14 cellular contexts compared by ENCODE assay signal in genomic region chr22:42611076-42611475, GRCh38. TPM values are rescaled to one million over a fixed set of nuclear protein-coding genes. Genes with fewer than 3 reads are reported as not detected.
DNase-seq lines count a peak whose midpoint lies in the region; ATAC-seq and TF ChIP-seq lines count a peak whose summit lies in the region.
"Had no signal": no experiment of that assay in that cellular context is flagged by ENCODE, and none has a peak within 500 bp of the region (broad histone marks: within the 10 kb centered on the region; RNA-seq: fewer than 3 reads in every experiment).

No MANE protein-coding gene starts in this region.

- no peaks in the 10 kb centered on the region for H3K27me3 ChIP-seq in CD4-positive, alpha-beta T cell (ENCODE audit: control insufficient read depth, insufficient read depth, low read length)
- no peaks in the 10 kb centered on the region for H3K27me3 ChIP-seq in IMR-90 (ENCODE audit: control insufficient read depth, insufficient read depth, low read length)
- H3K27me3 ChIP-seq: body of pancreas, hepatocyte, Peyer's patch had no signal

- peak overlapping the region; percentile 99 for H3K27ac Mint-ChIP-seq in CD4-positive, alpha-beta T cell
- H3K27ac Mint-ChIP-seq in endothelial cell (ENCODE audit: unreplicated experiment), result peak overlapping the region; percentile 30
- peak overlapping the region in 7 of 10 donors; percentile 3 to 70 (median 40) for H3K27ac Mint-ChIP-seq in naive thymus-derived CD8-positive, alpha-beta T cell
- H3K27ac Mint-ChIP-seq: T-helper 2 cell treated with Interferon-gamma antibody and Interleukin-4, amounts not matched to agents 5 μg/mL and 100 μg/mL, for 36 hours had no signal

- in situ Hi-C loops in IMR-90 (cut with MboI; ENCODE audit: low sequenced_read_pairs), result no loop called here

- no peak for DNase-seq in CD4-positive, alpha-beta T cell
- peak; percentile 52 for DNase-seq in IMR-90
- DNase-seq in endothelial cell (ENCODE audit: low spot score), result no peak
- DNase-seq in naive thymus-derived CD8-positive, alpha-beta T cell, result no peak
- DNase-seq in dedifferentiated amniotic fluid mesenchymal stem cell (ENCODE audit: extremely low spot score), result no peak
- DNase-seq in putamen (ENCODE audit: low spot score), result no peak
- DNase-seq in ureter (ENCODE audit: low spot score), result no peak
- DNase-seq: body of pancreas, NCI-H1105 treated with DMSO at 0.1 percent for 48 hours, NCI-H446, Peyer's patch, right cardiac atrium had no signal

- H3K23ac ChIP-seq in IMR-90 (ENCODE audit: low read depth, low read length), result peak overlapping the region; percentile 73

- no peak overlapping the region for H2BK15ac ChIP-seq in IMR-90 (ENCODE audit: low read depth, low read length)

- no peak overlapping the region for H2AK5ac ChIP-seq in IMR-90 (ENCODE audit: low read depth, low read length)

- no peaks in the 10 kb centered on the region for H3K9me3 ChIP-seq in CD4-positive, alpha-beta T cell (ENCODE audit: control insufficient read depth, low read length)
- no peaks in the 10 kb centered on the region for H3K9me3 ChIP-seq in IMR-90 (ENCODE audit: control insufficient read depth, insufficient read depth, low read length)
- H3K9me3 ChIP-seq: body of pancreas, Peyer's patch had no signal

- no TSS peak for BruUV-seq in IMR-90 (replicated peaks; lab: Mats Ljungman, UMichigan)

- H3K9me1 ChIP-seq in IMR-90 (ENCODE audit: insufficient read depth, low read length), result peaks cover 20% of the 10 kb centered on the region

- H2BK20ac ChIP-seq in IMR-90 (ENCODE audit: low read depth, low read length), result no peak overlapping the region

- H2BK5ac ChIP-seq in IMR-90 (ENCODE audit: low read depth, low read length, poor library complexity, severe bottlenecking), result no peak overlapping the region

- peak overlapping the region; percentile 53 for H2AK9ac ChIP-seq in IMR-90 (replicated peaks; ENCODE audit: low read depth, low read length, poor library complexity)

- no peak overlapping the region for H3K9ac ChIP-seq in IMR-90 (ENCODE audit: low read depth, low read length)

- no peak overlapping the region for H3K4ac ChIP-seq in IMR-90 (ENCODE audit: low read depth, low read length)

- no peak overlapping the region for H4K5ac ChIP-seq in IMR-90 (ENCODE audit: low read depth, low read length)

- H3K36me3 Mint-ChIP-seq in CD4-positive, alpha-beta T cell (ENCODE audit: low read depth), result peaks cover 73% of the 10 kb centered on the region
- peaks cover 10% of the 10 kb centered on the region for H3K36me3 Mint-ChIP-seq in endothelial cell (ENCODE audit: low read depth, unreplicated experiment)
- H3K36me3 Mint-ChIP-seq in naive thymus-derived CD8-positive, alpha-beta T cell, result peaks cover 0 to 55% (median 9%) of the 10 kb centered on the region in 3 donors

- peak overlapping the region; percentile 45 for H3K4me3 Mint-ChIP-seq in CD4-positive, alpha-beta T cell
- peak overlapping the region; percentile 19 for H3K4me3 Mint-ChIP-seq in endothelial cell (ENCODE audit: unreplicated experiment)
- H3K4me3 Mint-ChIP-seq in naive thymus-derived CD8-positive, alpha-beta T cell, result peak overlapping the region in 6 of 10 donors; percentile 15 to 69 (median 33)
- H3K4me3 Mint-ChIP-seq: T-helper 2 cell treated with Interferon-gamma antibody and Interleukin-4, amounts not matched to agents 5 μg/mL and 100 μg/mL, for 36 hours had no signal

- H3K18ac ChIP-seq in IMR-90 (ENCODE audit: low read depth, low read length), result no peak overlapping the region

- peaks cover 29% of the 10 kb centered on the region for H3K4me1 ChIP-seq in IMR-90 (ENCODE audit: control insufficient read depth, insufficient read depth, low read length)

- intact Hi-C loops in CD4-positive, alpha-beta T cell (cut with DNase I, micrococcal nuclease), result loop anchor here in 1 of 2 experiments (5.0 to 10.0 kb wide), 2 partner anchors 89 to 536 kb away; partner anchors contain the start of genes NAGA, PHETA2 and SMDT1
- intact Hi-C loops in IMR-90 (cut with micrococcal nuclease), result no loop called here

- no peak overlapping the region for H2AFZ ChIP-seq in IMR-90 (replicated peaks; ENCODE audit: low read length, poor library complexity)
- H2AFZ ChIP-seq: hepatocyte had no signal

- peaks cover 57% of the 10 kb centered on the region for H4K20me1 ChIP-seq in IMR-90 (ENCODE audit: insufficient read depth, low read length)

- no peak overlapping the region for H3K56ac ChIP-seq in IMR-90 (ENCODE audit: extremely low read depth, insufficient read depth, low read length)

- no peak overlapping the region for H3K4me2 ChIP-seq in IMR-90 (ENCODE audit: low read depth, low read length)

- H2BK120ac ChIP-seq in IMR-90 (ENCODE audit: low read depth, low read length), result no peak overlapping the region

- no peaks in the 10 kb centered on the region for H3K27me3 Mint-ChIP-seq in CD4-positive, alpha-beta T cell
- H3K27me3 Mint-ChIP-seq in endothelial cell (ENCODE audit: unreplicated experiment), result peaks cover 19% of the 10 kb centered on the region
- peaks cover 0 to 2% (median 0%) of the 10 kb centered on the region in 5 donors for H3K27me3 Mint-ChIP-seq in naive thymus-derived CD8-positive, alpha-beta T cell

- peaks cover 75% of the 10 kb centered on the region for H3K4me1 Mint-ChIP-seq in CD4-positive, alpha-beta T cell (ENCODE audit: low read depth)
- peaks cover 41% of the 10 kb centered on the region for H3K4me1 Mint-ChIP-seq in endothelial cell (ENCODE audit: unreplicated experiment)
- peaks cover 29 to 72% (median 69%) of the 10 kb centered on the region in 4 donors for H3K4me1 Mint-ChIP-seq in naive thymus-derived CD8-positive, alpha-beta T cell

- dilution Hi-C loops in IMR-90 (cut with HindIII; ENCODE audit: low sequenced_read_pairs, unreplicated experiment), result no loop called here

- no peak for ATAC-seq in CD4-positive, alpha-beta T cell (ENCODE audit: poor library complexity)
- no peak for ATAC-seq in IMR-90 (ENCODE audit: low read depth)
- no peak for ATAC-seq in naive thymus-derived CD8-positive, alpha-beta T cell
- ATAC-seq: body of pancreas, right cardiac atrium had no signal

- TF ChIP-seq RAD21 in IMR-90 (IDR thresholded peaks at IDR 0.05; ENCODE audit: low read length), result no peak

- TF ChIP-seq CTCF in CD4-positive, alpha-beta T cell (IDR thresholded peaks at IDR 0.05), result no peak
- TF ChIP-seq CTCF in IMR-90 (conservative IDR thresholded peaks at IDR 0.05; ENCODE audit: low read depth, low read length) (no peak), endothelial cell (IDR thresholded peaks at IDR 0.05; ENCODE audit: unreplicated experiment) (no peak)

- no peak for TF ChIP-seq POLR2A in IMR-90 (IDR thresholded peaks at IDR 0.05; ENCODE audit: low read depth, low read length)

- H3K36me3 ChIP-seq in IMR-90 (ENCODE audit: control insufficient read depth, insufficient read depth, low read length), result peaks cover 6% of the 10 kb centered on the region

- WGBS in IMR-90 (ENCODE audit: extremely low coverage in 2 of 2, insufficient read length in 1 of 2), 2 experiments, result no CpG with 5 or more reads among the region's 1 CpG

- H3K9me3 Mint-ChIP-seq in CD4-positive, alpha-beta T cell, result no peaks in the 10 kb centered on the region
- no peaks in the 10 kb centered on the region for H3K9me3 Mint-ChIP-seq in endothelial cell (ENCODE audit: unreplicated experiment)
- peaks cover 0 to 1% (median 0%) of the 10 kb centered on the region in 9 donors for H3K9me3 Mint-ChIP-seq in naive thymus-derived CD8-positive, alpha-beta T cell
- H3K9me3 Mint-ChIP-seq: T-helper 2 cell treated with Interferon-gamma antibody and Interleukin-4, amounts not matched to agents 5 μg/mL and 100 μg/mL, for 36 hours had no signal

- no peak overlapping the region for H4K91ac ChIP-seq in IMR-90 (ENCODE audit: insufficient read depth, low read depth, low read length)

- no peak overlapping the region for H3K27ac ChIP-seq in CD4-positive, alpha-beta T cell (ENCODE audit: low read depth, low read length)
- no peak overlapping the region for H3K27ac ChIP-seq in IMR-90 (ENCODE audit: insufficient read depth, low read length)
- H3K27ac ChIP-seq: hepatocyte had no signal

- H3K14ac ChIP-seq in IMR-90 (replicated peaks; ENCODE audit: low read depth, low read length), result peak overlapping the region; percentile 51; the same call in 1 of the 2 replicates

- CTCF ChIA-PET in CD4-positive, alpha-beta T cell (lab: Charles Lee), result no interaction called here
- CTCF ChIA-PET in IMR-90 (lab: Yijun Ruan, JAX), result no interaction called here

- POLR2A ChIA-PET in CD4-positive, alpha-beta T cell (lab: Charles Lee), result no interaction called here
- POLR2A ChIA-PET in IMR-90 (lab: Charles Lee; ENCODE audit: unreplicated experiment), result no interaction called here
- POLR2A ChIA-PET in naive thymus-derived CD8-positive, alpha-beta T cell (lab: Charles Lee), result no interaction called here

- peaks cover 15 to 61% of the 10 kb centered on the region in 2 experiments; a peak in 3 of 4 replicates for H3K79me1 ChIP-seq in IMR-90 (ENCODE audit: low read depth in 1 of 2, low read length in 2 of 2)

- H4K8ac ChIP-seq in IMR-90 (ENCODE audit: low read depth in 2 of 2, low read length in 2 of 2), result no peak overlapping the region

- H3K4me3 ChIP-seq in IMR-90 (ENCODE audit: insufficient read depth, low read depth, low read length), result no peak overlapping the region
- H3K4me3 ChIP-seq: body of pancreas, hepatocyte, Peyer's patch had no signal

RNA-seq across cellular contexts. Expression of gene POLDIP3, which starts 3.6 kb away (rescaled TPM):
- total RNA-seq in CD4-positive, alpha-beta T cell, result 10 to 100 TPM; 77.7 to 80.7 TPM
- 28.1 and 33.9 TPM in 2 replicates for total RNA-seq in IMR-90 (2012; rRNA removed)
- 43.6 and 45.4 TPM in 2 replicates for polyA plus RNA-seq in IMR-90 (2012; rRNA removed)
- 23.9 and 40.0 TPM in 2 replicates for polyA plus RNA-seq in IMR-90 (2012; cell fraction: cytosol; rRNA removed)
- 29.6 and 46.7 TPM in 2 replicates for polyA plus RNA-seq in IMR-90 (2012; cell fraction: nucleus; rRNA removed; ENCODE audit: low replicate concordance)
- total RNA-seq in endothelial cell (ENCODE audit: unreplicated experiment), result 50.0 TPM
- 10 to 100 TPM; 81.1 to 85.8 TPM for total RNA-seq in naive thymus-derived CD8-positive, alpha-beta T cell
- polyA plus RNA-seq in naive thymus-derived CD8-positive, alpha-beta T cell, result 10 to 100 TPM; 60.7 to 93.6 (median 70.5) TPM
- 64.9 TPM for total RNA-seq in ureter

RNA-seq across cellular contexts. Expression of gene ATP5MGL, which starts 29.3 kb away (rescaled TPM):
- 1 to 10 TPM; 4.3 to 5.3 TPM for total RNA-seq in CD4-positive, alpha-beta T cell
- total RNA-seq in IMR-90 (2012; rRNA removed), result 0.18 TPM in 1 of 2 replicates, not detected in the other
- not detected in 2 replicates for polyA plus RNA-seq in IMR-90 (2012; rRNA removed)
- not detected in 2 replicates for polyA plus RNA-seq in IMR-90 (2012; cell fraction: cytosol; rRNA removed)
- polyA plus RNA-seq in IMR-90 (2012; cell fraction: nucleus; rRNA removed; ENCODE audit: low replicate concordance), result 0.10 TPM in 1 of 2 replicates, not detected in the other
- 0.82 TPM for total RNA-seq in endothelial cell (ENCODE audit: unreplicated experiment)
- 1 to 10 TPM; 2.6 to 3.0 TPM for total RNA-seq in naive thymus-derived CD8-positive, alpha-beta T cell
- under 1 TPM in 1 of 3 donors, not detected in 2; 0.23 TPM for polyA plus RNA-seq in naive thymus-derived CD8-positive, alpha-beta T cell
- 1.4 TPM for total RNA-seq in ureter
- total RNA-seq: body of pancreas, Peyer's patch had no signal
- polyA plus RNA-seq: hepatocyte had no signal

RNA-seq across cellular contexts. Expression of gene CYB5R3, which starts 38.1 kb away (rescaled TPM):
- total RNA-seq in CD4-positive, alpha-beta T cell, result 10 to 100 TPM; 39.8 to 41.2 TPM
- total RNA-seq in IMR-90 (2012; rRNA removed) (37.5 and 44.1 TPM in 2 replicates), endothelial cell (ENCODE audit: unreplicated experiment) (125 TPM), ureter (243 TPM)
- polyA plus RNA-seq in IMR-90 (2012; rRNA removed), result 362 and 405 TPM in 2 replicates
- polyA plus RNA-seq in IMR-90 (2012; cell fraction: cytosol; rRNA removed), result 217 and 450 TPM in 2 replicates
- polyA plus RNA-seq in IMR-90 (2012; cell fraction: nucleus; rRNA removed; ENCODE audit: low replicate concordance), result 98.1 and 215 TPM in 2 replicates
- 10 to 100 TPM; 34.7 to 36.5 TPM for total RNA-seq in naive thymus-derived CD8-positive, alpha-beta T cell
- polyA plus RNA-seq in naive thymus-derived CD8-positive, alpha-beta T cell, result 10 to 100 TPM; 37.1 to 70.2 (median 37.9) TPM

RNA-seq across cellular contexts. Expression of gene SERHL2, which starts 57.3 kb away (rescaled TPM):
- total RNA-seq in CD4-positive, alpha-beta T cell, result under 1 TPM in 1 of 2 experiments, not detected in 1; 0.69 TPM
- total RNA-seq in IMR-90 (2012; rRNA removed) (3.9 and 5.0 TPM in 2 replicates), endothelial cell (ENCODE audit: unreplicated experiment) (0.69 TPM), ureter (10.8 TPM)
- polyA plus RNA-seq in IMR-90 (2012; rRNA removed), result 4.5 and 5.6 TPM in 2 replicates
- polyA plus RNA-seq in IMR-90 (2012; cell fraction: cytosol; rRNA removed), result 2.5 and 4.1 TPM in 2 replicates
- polyA plus RNA-seq in IMR-90 (2012; cell fraction: nucleus; rRNA removed; ENCODE audit: low replicate concordance), result 5.6 and 7.3 TPM in 2 replicates
- total RNA-seq in naive thymus-derived CD8-positive, alpha-beta T cell, result under 1 TPM; 0.69 to 0.81 TPM
- polyA plus RNA-seq in naive thymus-derived CD8-positive, alpha-beta T cell, result under 1 TPM in 2 of 3 donors, not detected in 1; 0.43 to 0.44 TPM

Comparison
In these comparisons a context has a peak if more than half of its experiments do, and no peak if none do; other contexts are left out.
1. H3K27ac Mint-ChIP-seq: peak in every context shown above with its lines; median percentile 99 in CD4-positive, alpha-beta T cell; 40 in naive thymus-derived CD8-positive, alpha-beta T cell; 30 in endothelial cell.